8 cellular contexts compared by ENCODE assay signal in genomic region chr2:231961349-231962166, GRCh38. TPM values are rescaled to one million over a fixed set of nuclear protein-coding genes. Genes with fewer than 3 reads are reported as not detected.
A peak's percentile ranks its signal among the peaks of the same experiment; 100 is the strongest.
DNase-seq lines count a peak whose midpoint lies in the region; ATAC-seq, FAIRE-seq and TF ChIP-seq lines count a peak whose summit lies in the region.

Gene DIS3L2 (plus strand): TSS chr2:231961713. CDS start chr2:232014928, 53,215 bp downstream.

- peak; percentile 91 for ATAC-seq in GM18867 (IDR thresholded peaks at IDR 0.05; ENCODE audit: unreplicated experiment)
- ATAC-seq in HG03103 (IDR thresholded peaks at IDR 0.05; ENCODE audit: low read depth, unreplicated experiment) = peak; percentile 89

- H3K27ac ChIP-seq in ACC112 (ENCODE audit: low read depth, low read length) = peak within 1 kb of the TSS; percentile 31; the same call in 1 of the 2 replicates

- H3K27me3 ChIP-seq in ACC112 (ENCODE audit: insufficient read depth, low read length) (no peaks in the 10 kb centered on the region), bronchial epithelial cell (ENCODE audit: control insufficient read depth, insufficient read depth, low read length) (no peaks in the 10 kb centered on the region)

- H3K4me3 ChIP-seq in ACC112 (ENCODE audit: low read depth, low read length) = peak within 1 kb of the TSS; percentile 88
- peak within 1 kb of the TSS; percentile 96 for H3K4me3 ChIP-seq in WI38 (ENCODE audit: low read depth, low read length)
- H3K4me3 ChIP-seq in bronchial epithelial cell (ENCODE audit: low read depth, low read length) = peak within 1 kb of the TSS; percentile 54

- no peak for FAIRE-seq in bronchial epithelial cell (lab: Jason Lieb, UNC)

- peak; percentile 65 for DNase-seq in NCI-H2171 treated with DMSO at 0.1 percent for 48 hours (lab: John Stamatoyannopoulos, UW)
- peak; percentile 51 for DNase-seq in bronchial epithelial cell (ENCODE audit: low read depth)
- DNase-seq in iPS-NIHi7 (ENCODE audit: extremely low spot score) = peak; percentile 86
- DNase-seq in smooth muscle cell of the brain vasculature (ENCODE audit: low read depth, low spot score) = peak; percentile 21

- peak within 1 kb of the TSS; percentile 85 for H2AFZ ChIP-seq in ACC112 (ENCODE audit: low read length, unreplicated experiment)

- H3K36me3 ChIP-seq in ACC112 (ENCODE audit: insufficient read depth, low read length) = no peaks in the 10 kb centered on the region
- H3K36me3 ChIP-seq in bronchial epithelial cell (ENCODE audit: control insufficient read depth, insufficient read depth, low read length) = no peaks in the 10 kb centered on the region

- peaks cover 9% of the 10 kb centered on the region for H3K4me1 ChIP-seq in ACC112 (ENCODE audit: control insufficient read depth, insufficient read depth, low read length, unreplicated experiment)

- peaks cover 37% of the 10 kb centered on the region for H3K79me2 ChIP-seq in ACC112 (ENCODE audit: control insufficient read depth, insufficient read depth, low read length, unreplicated experiment)

- TF ChIP-seq CTCF in WI38 (IDR thresholded peaks at IDR 0.05; ENCODE audit: low read depth, low read length) (no peak), bronchial epithelial cell (IDR thresholded peaks at IDR 0.05; ENCODE audit: insufficient read depth, low read length, severe bottlenecking) (no peak)

RNA-seq across cellular contexts. Expression of gene DIS3L2, which starts in this region (rescaled TPM):
- 11.8 and 19.7 TPM in 2 replicates for total RNA-seq in bronchial epithelial cell

Comparison
In these comparisons a context has a peak if more than half of its experiments do, and no peak if none do; other contexts are left out.
1. Peak in every context shown above with its lines: DNase-seq, ATAC-seq, H3K4me3 ChIP-seq and H3K27ac ChIP-seq.
2. DNase-seq: peak in every context shown above with its lines; median percentile 86 in iPS-NIHi7; 65 in NCI-H2171 treated with DMSO at 0.1 percent for 48 hours; 51 in bronchial epithelial cell; 21 in smooth muscle cell of the brain vasculature.